ENCODE assay signal across 1 cellular context in genomic region chr1:11458811-11459275, GRCh38.
TF ChIP-seq lines count a peak whose summit lies in the region.

No MANE protein-coding gene starts in this region.

TF ChIP-seq in IMR-90, 13 proteins besides CTCF, POLR2A, EP300 and RAD21 (continued from another document):
- TF ChIP-seq ELK1 (IDR thresholded peaks at IDR 0.05; ENCODE audit: borderline replicate concordance, low read depth, low read length) (no peak), CHD1 (IDR thresholded peaks at IDR 0.05; ENCODE audit: low read depth, low read length) (no peak), NFE2L2 (IDR thresholded peaks at IDR 0.05; ENCODE audit: low read depth, low read length) (no peak), MXI1 (IDR thresholded peaks at IDR 0.05; ENCODE audit: borderline replicate concordance, low read depth, low read length) (no peak), MAZ (IDR thresholded peaks at IDR 0.05; ENCODE audit: borderline replicate concordance, low read depth, low read length) (no peak), BHLHE40 (IDR thresholded peaks at IDR 0.05; ENCODE audit: low read depth, low read length) (no peak), SMC3 (IDR thresholded peaks at IDR 0.05; ENCODE audit: low read depth, low read length) (no peak), MAFK (IDR thresholded peaks at IDR 0.05; ENCODE audit: low read depth, low read length) (no peak), CEBPB (IDR thresholded peaks at IDR 0.05; ENCODE audit: low read depth, low read length) (no peak)
